Comparison of ENCODE assay signal across 3 cellular contexts in the genomic region with DNA sequence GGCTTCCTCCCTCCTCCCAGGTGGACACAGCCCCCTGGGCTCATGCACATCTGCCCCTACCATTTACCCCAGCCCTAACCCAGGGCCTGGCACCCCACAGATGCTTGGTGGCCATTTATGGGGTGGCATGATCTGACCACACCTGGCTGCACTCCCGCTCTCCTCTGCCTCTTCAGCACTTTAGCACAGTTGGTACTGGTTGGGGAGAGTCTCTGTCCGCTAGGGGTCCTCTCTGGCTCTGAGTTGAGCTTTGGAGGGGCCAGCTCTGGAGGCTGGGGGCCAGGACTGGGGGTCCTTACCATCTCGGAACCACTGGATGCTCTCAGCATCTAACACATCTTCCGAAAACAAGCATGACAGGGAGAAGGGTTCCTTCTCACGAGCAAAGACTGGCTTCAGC.
TF ChIP-seq lines count a peak whose summit lies in the region.

No MANE protein-coding gene starts in this region.

TF ChIP-seq in SK-N-SH, 30 proteins besides CTCF, POLR2A, EP300 and RAD21:
- no peak for TF ChIP-seq ELF1 (IDR thresholded peaks at IDR 0.05)
- TF ChIP-seq NRF1 (IDR thresholded peaks at IDR 0.05; ENCODE audit: low read depth, low read length): no peak
- no peak for TF ChIP-seq NFIC (IDR thresholded peaks at IDR 0.05; ENCODE audit: borderline replicate concordance)
- TF ChIP-seq RXRA (IDR thresholded peaks at IDR 0.05; ENCODE audit: borderline replicate concordance, low read depth): no peak
- TF ChIP-seq, protein P1, sequence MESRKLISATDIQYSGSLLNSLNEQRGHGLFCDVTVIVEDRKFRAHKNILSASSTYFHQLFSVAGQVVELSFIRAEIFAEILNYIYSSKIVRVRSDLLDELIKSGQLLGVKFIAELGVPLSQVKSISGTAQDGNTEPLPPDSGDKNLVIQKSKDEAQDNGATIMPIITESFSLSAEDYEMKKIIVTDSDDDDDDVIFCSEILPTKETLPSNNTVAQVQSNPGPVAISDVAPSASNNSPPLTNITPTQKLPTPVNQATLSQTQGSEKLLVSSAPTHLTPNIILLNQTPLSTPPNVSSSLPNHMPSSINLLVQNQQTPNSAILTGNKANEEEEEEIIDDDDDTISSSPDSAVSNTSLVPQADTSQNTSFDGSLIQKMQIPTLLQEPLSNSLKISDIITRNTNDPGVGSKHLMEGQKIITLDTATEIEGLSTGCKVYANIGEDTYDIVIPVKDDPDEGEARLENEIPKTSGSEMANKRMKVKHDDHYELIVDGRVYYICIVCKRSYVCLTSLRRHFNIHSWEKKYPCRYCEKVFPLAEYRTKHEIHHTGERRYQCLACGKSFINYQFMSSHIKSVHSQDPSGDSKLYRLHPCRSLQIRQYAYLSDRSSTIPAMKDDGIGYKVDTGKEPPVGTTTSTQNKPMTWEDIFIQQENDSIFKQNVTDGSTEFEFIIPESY (IDR thresholded peaks at IDR 0.05; ENCODE audit: borderline replicate concordance, low read depth): no peak
- no peak for TF ChIP-seq GABPA (IDR thresholded peaks at IDR 0.05; ENCODE audit: low read depth)
- TF ChIP-seq RFX5 (IDR thresholded peaks at IDR 0.05; ENCODE audit: low read length): no peak
- TF ChIP-seq RCOR1 (IDR thresholded peaks at IDR 0.05; ENCODE audit: low read length): no peak
- TF ChIP-seq GATA2 (CRISPR knock-in tag; IDR thresholded peaks at IDR 0.05): no peak
- no peak for TF ChIP-seq YY1 (IDR thresholded peaks at IDR 0.05; ENCODE audit: low read depth)
- TF ChIP-seq JUND (IDR thresholded peaks at IDR 0.05): no peak
- no peak for TF ChIP-seq TAF1 (IDR thresholded peaks at IDR 0.05; ENCODE audit: borderline replicate concordance, low read depth, low read length)
- TF ChIP-seq, protein P2, sequence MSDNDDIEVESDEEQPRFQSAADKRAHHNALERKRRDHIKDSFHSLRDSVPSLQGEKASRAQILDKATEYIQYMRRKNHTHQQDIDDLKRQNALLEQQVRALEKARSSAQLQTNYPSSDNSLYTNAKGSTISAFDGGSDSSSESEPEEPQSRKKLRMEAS (IDR thresholded peaks at IDR 0.05; ENCODE audit: low read depth): no peak

TF ChIP-seq in SK-N-SH treated with all-trans-retinoic acid at 6 μM for 48 hours, 23 proteins besides CTCF, POLR2A, EP300 and RAD21:
- TF ChIP-seq, protein P3, sequence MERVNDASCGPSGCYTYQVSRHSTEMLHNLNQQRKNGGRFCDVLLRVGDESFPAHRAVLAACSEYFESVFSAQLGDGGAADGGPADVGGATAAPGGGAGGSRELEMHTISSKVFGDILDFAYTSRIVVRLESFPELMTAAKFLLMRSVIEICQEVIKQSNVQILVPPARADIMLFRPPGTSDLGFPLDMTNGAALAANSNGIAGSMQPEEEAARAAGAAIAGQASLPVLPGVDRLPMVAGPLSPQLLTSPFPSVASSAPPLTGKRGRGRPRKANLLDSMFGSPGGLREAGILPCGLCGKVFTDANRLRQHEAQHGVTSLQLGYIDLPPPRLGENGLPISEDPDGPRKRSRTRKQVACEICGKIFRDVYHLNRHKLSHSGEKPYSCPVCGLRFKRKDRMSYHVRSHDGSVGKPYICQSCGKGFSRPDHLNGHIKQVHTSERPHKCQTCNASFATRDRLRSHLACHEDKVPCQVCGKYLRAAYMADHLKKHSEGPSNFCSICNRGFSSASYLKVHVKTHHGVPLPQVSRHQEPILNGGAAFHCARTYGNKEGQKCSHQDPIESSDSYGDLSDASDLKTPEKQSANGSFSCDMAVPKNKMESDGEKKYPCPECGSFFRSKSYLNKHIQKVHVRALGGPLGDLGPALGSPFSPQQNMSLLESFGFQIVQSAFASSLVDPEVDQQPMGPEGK (CRISPR knock-in tag; IDR thresholded peaks at IDR 0.05; ENCODE audit: borderline replicate concordance): no peak
- TF ChIP-seq ZFP3 (CRISPR knock-in tag; IDR thresholded peaks at IDR 0.05): no peak
- TF ChIP-seq, protein P4, sequence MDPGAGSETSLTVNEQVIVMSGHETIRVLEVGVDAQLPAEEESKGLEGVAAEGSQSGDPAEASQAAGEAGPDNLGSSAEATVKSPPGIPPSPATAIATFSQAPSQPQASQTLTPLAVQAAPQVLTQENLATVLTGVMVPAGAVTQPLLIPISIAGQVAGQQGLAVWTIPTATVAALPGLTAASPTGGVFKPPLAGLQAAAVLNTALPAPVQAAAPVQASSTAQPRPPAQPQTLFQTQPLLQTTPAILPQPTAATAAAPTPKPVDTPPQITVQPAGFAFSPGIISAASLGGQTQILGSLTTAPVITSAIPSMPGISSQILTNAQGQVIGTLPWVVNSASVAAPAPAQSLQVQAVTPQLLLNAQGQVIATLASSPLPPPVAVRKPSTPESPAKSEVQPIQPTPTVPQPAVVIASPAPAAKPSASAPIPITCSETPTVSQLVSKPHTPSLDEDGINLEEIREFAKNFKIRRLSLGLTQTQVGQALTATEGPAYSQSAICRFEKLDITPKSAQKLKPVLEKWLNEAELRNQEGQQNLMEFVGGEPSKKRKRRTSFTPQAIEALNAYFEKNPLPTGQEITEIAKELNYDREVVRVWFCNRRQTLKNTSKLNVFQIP (CRISPR knock-in tag; IDR thresholded peaks at IDR 0.05; ENCODE audit: borderline replicate concordance, low read depth): no peak
- no peak for TF ChIP-seq CSDC2 (CRISPR knock-in tag; IDR thresholded peaks at IDR 0.05)
- TF ChIP-seq, protein P5, sequence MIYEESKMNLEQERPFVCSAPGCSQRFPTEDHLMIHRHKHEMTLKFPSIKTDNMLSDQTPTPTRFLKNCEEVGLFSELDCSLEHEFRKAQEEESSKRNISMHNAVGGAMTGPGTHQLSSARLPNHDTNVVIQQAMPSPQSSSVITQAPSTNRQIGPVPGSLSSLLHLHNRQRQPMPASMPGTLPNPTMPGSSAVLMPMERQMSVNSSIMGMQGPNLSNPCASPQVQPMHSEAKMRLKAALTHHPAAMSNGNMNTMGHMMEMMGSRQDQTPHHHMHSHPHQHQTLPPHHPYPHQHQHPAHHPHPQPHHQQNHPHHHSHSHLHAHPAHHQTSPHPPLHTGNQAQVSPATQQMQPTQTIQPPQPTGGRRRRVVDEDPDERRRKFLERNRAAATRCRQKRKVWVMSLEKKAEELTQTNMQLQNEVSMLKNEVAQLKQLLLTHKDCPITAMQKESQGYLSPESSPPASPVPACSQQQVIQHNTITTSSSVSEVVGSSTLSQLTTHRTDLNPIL (CRISPR knock-in tag; IDR thresholded peaks at IDR 0.05; ENCODE audit: low read depth): no peak
- no peak for TF ChIP-seq PPARA (CRISPR knock-in tag; IDR thresholded peaks at IDR 0.05; ENCODE audit: borderline replicate concordance)
- no peak for TF ChIP-seq GLIS3 (CRISPR knock-in tag; IDR thresholded peaks at IDR 0.05)
- TF ChIP-seq ZC3H10 (CRISPR knock-in tag; IDR thresholded peaks at IDR 0.05): no peak
- TF ChIP-seq ZFP30 (CRISPR knock-in tag; IDR thresholded peaks at IDR 0.05): no peak
- TF ChIP-seq ZNF8 (CRISPR knock-in tag; IDR thresholded peaks at IDR 0.05): no peak
- no peak for TF ChIP-seq TCF4 (CRISPR knock-in tag; IDR thresholded peaks at IDR 0.05; ENCODE audit: borderline replicate concordance)
- TF ChIP-seq TOX (CRISPR knock-in tag; IDR thresholded peaks at IDR 0.05; ENCODE audit: borderline replicate concordance): no peak

TF ChIP-seq in GM12878, 131 proteins besides CTCF, POLR2A, EP300 and RAD21:
- TF ChIP-seq MYB (IDR thresholded peaks at IDR 0.05; ENCODE audit: borderline replicate concordance, low read depth, low read length): no peak
- TF ChIP-seq NR2F1 (conservative IDR thresholded peaks at IDR 0.05): no peak
- TF ChIP-seq ZNF24 (IDR thresholded peaks at IDR 0.05): no peak
